8 cellular contexts compared by ENCODE assay signal in genomic region chr11:61293869-61294716, GRCh38. TPM values are rescaled to one million over a fixed set of nuclear protein-coding genes. Genes with fewer than 3 reads are reported as not detected.
DNase-seq lines count a peak whose midpoint lies in the region; ATAC-seq and TF ChIP-seq lines count a peak whose summit lies in the region.

No MANE protein-coding gene starts in this region.

- intact Hi-C loops in MCF 10A (cut with micrococcal nuclease): no loop called here

- peaks cover 22% of the 10 kb centered on the region for H3K27me3 ChIP-seq in SJSA1 (replicated peaks)

- peaks cover 22% of the 10 kb centered on the region for H3K4me1 Mint-ChIP-seq in MCF 10A (ENCODE audit: insufficient read depth, unreplicated experiment)

- POLR2A ChIA-PET in MCF 10A (lab: Yijun Ruan, JAX): interaction anchor here (0.9 to 1.2 kb wide), 2 partner anchors 11 to 24 kb away, joined by 3 read pairs; no protein-coding TSS in a partner anchor

- H3K36me3 Mint-ChIP-seq in MCF 10A (ENCODE audit: insufficient read depth, unreplicated experiment): peaks cover 21% of the 10 kb centered on the region

- peaks cover 17% of the 10 kb centered on the region for H3K36me3 ChIP-seq in SJSA1

- DNase-seq in CMK (ENCODE audit: low read depth): peak; percentile 9
- DNase-seq in SJSA1 (ENCODE audit: low read depth in 1 of 2, low spot score in 2 of 2): peak in 1 of 2 experiments; percentile 58
- DNase-seq in MCF 10A (ENCODE audit: unreplicated experiment): no peak
- peak; percentile 23 for DNase-seq in kidney tubule cell (ENCODE audit: low spot score)
- peak; percentile 25 to 36 for DNase-seq in stimulated activated CD4-positive, alpha-beta T cell treated with anti-CD3 and anti-CD28 coated beads, Interleukin-2, amount 100 ng/mL, for 48 hours
- no peak for DNase-seq in GM19240 (ENCODE audit: insufficient read length, low spot score)

- H3K9me3 Mint-ChIP-seq in MCF 10A (ENCODE audit: unreplicated experiment): no peaks in the 10 kb centered on the region

- no peaks in the 10 kb centered on the region for H3K9me3 ChIP-seq in SJSA1 (replicated peaks)

- peak overlapping the region; percentile 39 for H3K27ac Mint-ChIP-seq in MCF 10A (ENCODE audit: low read depth, unreplicated experiment)

- H3K4me1 ChIP-seq in SJSA1 (replicated peaks): peaks cover 46% of the 10 kb centered on the region

- TF ChIP-seq CTCF in MCF 10A (IDR thresholded peaks at IDR 0.05; ENCODE audit: unreplicated experiment): no peak

- BruUV-seq in MCF 10A (replicated peaks; lab: Mats Ljungman, UMichigan): no TSS peak

- H3K27me3 Mint-ChIP-seq in MCF 10A (ENCODE audit: insufficient read depth, unreplicated experiment): peaks cover 24% of the 10 kb centered on the region

- peak; percentile 29 for ATAC-seq in GM19328 (IDR thresholded peaks at IDR 0.05; ENCODE audit: unreplicated experiment)
- peak; percentile 30 for ATAC-seq in HG03457 (IDR thresholded peaks at IDR 0.05; ENCODE audit: unreplicated experiment)

- peak overlapping the region; percentile 15 for H3K4me3 ChIP-seq in SJSA1

- CTCF ChIA-PET in MCF 10A (lab: Yijun Ruan, JAX): interaction anchor here (0.5 kb wide), 1 partner anchor 1469 kb away, joined by 3 read pairs; no protein-coding TSS in a partner anchor

- H3K4me3 Mint-ChIP-seq in MCF 10A (ENCODE audit: unreplicated experiment): peak overlapping the region; percentile 44

- H3K27ac ChIP-seq in SJSA1: no peak overlapping the region

RNA-seq across cellular contexts. Expression of gene VWCE, which starts 1.0 kb away (rescaled TPM):
- 0.03 and 0.26 TPM in 2 replicates for total RNA-seq in SJSA1 (2014; rRNA removed; shearing (Covaris generic))
- total RNA-seq in MCF 10A (2022): 0.54 and 1.1 TPM in 2 replicates

RNA-seq across cellular contexts. Expression of gene DDB1, which starts 38.8 kb away (rescaled TPM):
- total RNA-seq in SJSA1 (2014; rRNA removed; shearing (Covaris generic)): 188 and 303 TPM in 2 replicates
- 172 and 188 TPM in 2 replicates for total RNA-seq in MCF 10A (2022)

RNA-seq across cellular contexts. Expression of gene TKFC, which starts 38.9 kb away (rescaled TPM):
- total RNA-seq in SJSA1 (2014; rRNA removed; shearing (Covaris generic)): 15.8 and 28.5 TPM in 2 replicates
- 79.7 and 93.7 TPM in 2 replicates for total RNA-seq in MCF 10A (2022)

RNA-seq across cellular contexts. Expression of gene PGA5, which starts 53.1 kb away (rescaled TPM):
- not detected in 2 replicates for total RNA-seq in SJSA1 (2014; rRNA removed; shearing (Covaris generic))
- total RNA-seq in MCF 10A (2022): not detected in 2 replicates

Comparison
In these comparisons a context has a peak if more than half of its experiments do, and no peak if none do; other contexts are left out.
1. DNase-seq: peak in CMK (single experiment), kidney tubule cell (single experiment) and stimulated activated CD4-positive, alpha-beta T cell treated with anti-CD3 and anti-CD28 coated beads, Interleukin-2, amount 100 ng/mL, for 48 hours (2 of 2); none in MCF 10A (single experiment) and GM19240 (single experiment).